16 cellular contexts compared by ENCODE assay signal in genomic region chr10:288605-289200, GRCh38.
"Had no signal": no experiment of that assay in that cellular context is flagged by ENCODE, and none has a peak within 500 bp of the region (broad histone marks: within the 10 kb centered on the region; RNA-seq: fewer than 3 reads in every experiment).

No MANE protein-coding gene starts in this region.

- H3K27ac Mint-ChIP-seq: dendritic cell treated with granulocyte-macrophage colony-stimulating factor and Interleukin-4, amounts not matched to agents 40 ng/mL and 50 ng/mL, for 4 days; natural killer cell treated with Interleukin-12 subunit alpha and Interleukin-12 subunit beta and Interleukin-15 and Interleukin-18, amount 100 ng/mL, for 72 hours; neural progenitor cell; type B pancreatic cell had no signal

- H3K36me3 ChIP-seq: neural progenitor cell, ovary, uterus had no signal

- H3K9me3 ChIP-seq: esophagus muscularis mucosa, gastrocnemius medialis, ovary, right atrium auricular region, uterus had no signal

- H3K4me3 ChIP-seq: esophagus muscularis mucosa, gastrocnemius medialis, neural progenitor cell, ovary, right atrium auricular region, uterus had no signal

- H3K4me3 Mint-ChIP-seq: dendritic cell treated with granulocyte-macrophage colony-stimulating factor and Interleukin-4, amounts not matched to agents 40 ng/mL and 50 ng/mL, for 4 days; effector memory CD8-positive, alpha-beta T cell; natural killer cell treated with Interleukin-12 subunit alpha and Interleukin-12 subunit beta and Interleukin-15 and Interleukin-18, amount 100 ng/mL, for 72 hours; neural progenitor cell; type B pancreatic cell had no signal

- H3K9me3 Mint-ChIP-seq: dendritic cell treated with granulocyte-macrophage colony-stimulating factor and Interleukin-4, amounts not matched to agents 40 ng/mL and 50 ng/mL, for 4 days; effector memory CD8-positive, alpha-beta T cell; natural killer cell treated with Interleukin-12 subunit alpha and Interleukin-12 subunit beta and Interleukin-15 and Interleukin-18, amount 100 ng/mL, for 72 hours; neural progenitor cell; type B pancreatic cell had no signal

- H3K27me3 Mint-ChIP-seq: type B pancreatic cell had no signal

- H3K36me3 Mint-ChIP-seq: natural killer cell treated with Interleukin-12 subunit alpha and Interleukin-12 subunit beta and Interleukin-15 and Interleukin-18, amount 100 ng/mL, for 72 hours had no signal

- H3K4me2 ChIP-seq: neural progenitor cell had no signal

- H2AFZ ChIP-seq: neural progenitor cell had no signal

- H3K27me3 ChIP-seq: esophagus muscularis mucosa, gastrocnemius medialis, neural progenitor cell, ovary, right atrium auricular region, uterus had no signal

- H3K27ac ChIP-seq: epithelial cell of prostate, gastrocnemius medialis, neural progenitor cell, ovary, right atrium auricular region had no signal

- H3K4me1 ChIP-seq: gastrocnemius medialis, uterus had no signal

- DNase-seq: effector memory CD8-positive, alpha-beta T cell; gastrocnemius medialis; glutamatergic neuron; nucleus accumbens; small intestine; stimulated activated CD4-positive, alpha-beta T cell treated with anti-CD3 and anti-CD28 coated beads, Interleukin-2, amount 100 ng/mL, for 48 hours; stimulated activated naive CD4-positive, alpha-beta T cell treated with Interleukin-2 at 50 U/mL for 16 hours; uterus had no signal

- H3K9ac ChIP-seq: neural progenitor cell had no signal
